Comparison of ENCODE assay signal across 25 cellular contexts in genomic region chr3:113721638-113722037, GRCh38. TPM values are rescaled to one million over a fixed set of nuclear protein-coding genes. Genes with fewer than 3 reads are reported as not detected.
DNase-seq lines count a peak whose midpoint lies in the region; ATAC-seq and TF ChIP-seq lines count a peak whose summit lies in the region.
"Had no signal": no experiment of that assay in that cellular context is flagged by ENCODE, and none has a peak within 500 bp of the region (broad histone marks: within the 10 kb centered on the region; RNA-seq: fewer than 3 reads in every experiment).

No MANE protein-coding gene starts in this region.

- no peak overlapping the region for H3K27ac ChIP-seq in naive thymus-derived CD4-positive, alpha-beta T cell (ENCODE audit: low read depth, low read length)
- no peak overlapping the region for H3K27ac ChIP-seq in Karpas-422 (ENCODE audit: low read length)
- H3K27ac ChIP-seq: ascending aorta, dorsolateral prefrontal cortex, left lung, sigmoid colon, WERI-Rb-1 had no signal

- no peak for ATAC-seq in activated T-cell treated with anti-CD3 and anti-CD28 coated beads, Interleukin-2, amount 50 U/mL, for 72 hours (replicated peaks in 1 of 2)
- ATAC-seq in activated CD8-positive, alpha-beta T cell treated with anti-CD3 and anti-CD28 coated beads for 36 hours: no peak
- no peak for ATAC-seq in naive thymus-derived CD4-positive, alpha-beta T cell
- ATAC-seq: left lung had no signal

- no peak overlapping the region for H2AFZ ChIP-seq in Karpas-422 (ENCODE audit: low read length)

- H3K4me1 ChIP-seq in naive thymus-derived CD4-positive, alpha-beta T cell (ENCODE audit: control insufficient read depth in 2 of 2, insufficient read depth in 2 of 2, low read length in 2 of 2): no peaks in the 10 kb centered on the region
- no peaks in the 10 kb centered on the region for H3K4me1 ChIP-seq in Karpas-422 (ENCODE audit: low read length)
- H3K4me1 ChIP-seq: left lung had no signal

- H3K9me3 ChIP-seq in naive thymus-derived CD4-positive, alpha-beta T cell (ENCODE audit: control insufficient read depth in 2 of 3, low read length in 3 of 3): no peaks in the 10 kb centered on the region
- H3K9me3 ChIP-seq in Karpas-422 (ENCODE audit: low read length): no peaks in the 10 kb centered on the region
- H3K9me3 ChIP-seq: ascending aorta, left lung, sigmoid colon had no signal

- H3K79me2 ChIP-seq in Karpas-422 (ENCODE audit: low read length): peaks cover 34% of the 10 kb centered on the region

- no peak for DNase-seq in activated T-cell treated with anti-CD3 and anti-CD28 coated beads, Interleukin-2, amount 50 U/mL, for 72 hours
- DNase-seq in activated T-cell treated with anti-CD3 and anti-CD28 coated beads for 4 hours (no peak), KBM-7 (peak; percentile 67), neural crest cell (ENCODE audit: low read depth, low spot score) (no peak), Karpas-422 (no peak)
- DNase-seq in activated CD8-positive, alpha-beta T cell treated with anti-CD3 and anti-CD28 coated beads for 36 hours: no peak
- DNase-seq in stimulated activated CD4-positive, alpha-beta T cell treated with anti-CD3 and anti-CD28 coated beads, Interleukin-1b, Interleukin-23, amount 100 ng/mL, for 48 hours: no peak
- DNase-seq in naive thymus-derived CD4-positive, alpha-beta T cell: no peak
- DNase-seq: activated CD4-positive, alpha-beta T cell treated with anti-CD3 and anti-CD28 coated beads, Interleukin-2, amount 50 U/mL, for 48 hours; activated T-cell treated with anti-CD3 and anti-CD28 coated beads, Interleukin-2, amount 50 U/mL, for 1 hour; DMS 273 treated with DMSO at 0.1 percent for 48 hours; dorsolateral prefrontal cortex; head of caudate nucleus; left lung; NCI-H1105; NCI-H446; posterior cingulate gyrus; SHP77 treated with DMSO at 0.1 percent for 48 hours; sigmoid colon; T-helper 1 cell; WERI-Rb-1 had no signal

- H3K4me2 ChIP-seq in Karpas-422 (ENCODE audit: low read depth, low read length, poor library complexity, severe bottlenecking): no peak overlapping the region

- no peaks in the 10 kb centered on the region for H3K27me3 Mint-ChIP-seq in activated T-cell treated with anti-CD3 and anti-CD28 coated beads, Interleukin-2, amount 50 U/mL, for 72 hours (ENCODE audit: low read depth)
- no peaks in the 10 kb centered on the region for H3K27me3 Mint-ChIP-seq in activated CD8-positive, alpha-beta T cell treated with anti-CD3 and anti-CD28 coated beads for 36 hours
- no peaks in the 10 kb centered on the region for H3K27me3 Mint-ChIP-seq in neural crest cell (ENCODE audit: low read depth)
- no peaks in the 10 kb centered on the region for H3K27me3 Mint-ChIP-seq in naive thymus-derived CD4-positive, alpha-beta T cell
- H3K27me3 Mint-ChIP-seq: activated naive CD4-positive, alpha-beta T cell treated with anti-CD3 and anti-CD28 coated beads, Interleukin-2, amount 50 U/mL, for 24 hours; central memory CD8-positive, alpha-beta T cell had no signal

- peaks cover 16% of the 10 kb centered on the region for H3K4me1 Mint-ChIP-seq in activated T-cell treated with anti-CD3 and anti-CD28 coated beads, Interleukin-2, amount 50 U/mL, for 72 hours (ENCODE audit: low read depth)
- peaks cover 30% of the 10 kb centered on the region for H3K4me1 Mint-ChIP-seq in activated CD8-positive, alpha-beta T cell treated with anti-CD3 and anti-CD28 coated beads for 36 hours (ENCODE audit: low read depth)
- peaks cover 12% of the 10 kb centered on the region for H3K4me1 Mint-ChIP-seq in neural crest cell
- peaks cover 3 to 21% (median 13%) of the 10 kb centered on the region in 7 donors for H3K4me1 Mint-ChIP-seq in naive thymus-derived CD4-positive, alpha-beta T cell
- H3K4me1 Mint-ChIP-seq: nephron had no signal

- H4K20me1 ChIP-seq in Karpas-422 (ENCODE audit: insufficient read depth, low read depth, low read length): peaks cover 39% of the 10 kb centered on the region

- H3K9me2 ChIP-seq in Karpas-422 (replicated peaks; ENCODE audit: insufficient read depth, low read length): no peaks in the 10 kb centered on the region

- peak overlapping the region; percentile 38 for H3K27ac Mint-ChIP-seq in activated T-cell treated with anti-CD3 and anti-CD28 coated beads, Interleukin-2, amount 50 U/mL, for 72 hours
- peak overlapping the region; percentile 36 for H3K27ac Mint-ChIP-seq in activated CD8-positive, alpha-beta T cell treated with anti-CD3 and anti-CD28 coated beads for 36 hours
- peak overlapping the region; percentile 70 for H3K27ac Mint-ChIP-seq in neural crest cell (ENCODE audit: unreplicated experiment)
- peak overlapping the region in 2 of 9 donors; percentile 35 to 43 for H3K27ac Mint-ChIP-seq in naive thymus-derived CD4-positive, alpha-beta T cell
- H3K27ac Mint-ChIP-seq: activated naive CD4-positive, alpha-beta T cell treated with anti-CD3 and anti-CD28 coated beads, Interleukin-2, amount 50 U/mL, for 24 hours had no signal

- H3K36me3 ChIP-seq in naive thymus-derived CD4-positive, alpha-beta T cell (ENCODE audit: control insufficient read depth in 2 of 3, insufficient read depth in 3 of 3, low read length in 3 of 3): peaks cover 0 to 33% (median 20%) of the 10 kb centered on the region in 3 experiments
- peaks cover 65% of the 10 kb centered on the region for H3K36me3 ChIP-seq in Karpas-422 (ENCODE audit: insufficient read depth, low read length)

- no peak overlapping the region for H3K9ac ChIP-seq in Karpas-422 (ENCODE audit: low read length)

- POLR2A ChIA-PET in activated CD8-positive, alpha-beta T cell treated with anti-CD3 and anti-CD28 coated beads for 36 hours (lab: Charles Lee): interaction anchor here (1.1 kb wide), 1 partner anchor 25 kb away, joined by 3 read pairs; the partner anchor contains the start of gene USF3
- POLR2A ChIA-PET in naive thymus-derived CD4-positive, alpha-beta T cell (lab: Charles Lee): interaction anchor here (1.5 kb wide), 1 partner anchor 12 kb away, joined by 3 read pairs; no protein-coding TSS in a partner anchor

- TF ChIP-seq CTCF in activated CD8-positive, alpha-beta T cell treated with anti-CD3 and anti-CD28 coated beads for 36 hours (IDR thresholded peaks at IDR 0.05): no peak
- TF ChIP-seq CTCF in neural crest cell (conservative IDR thresholded peaks at IDR 0.05): no peak

- H3K36me3 Mint-ChIP-seq in activated T-cell treated with anti-CD3 and anti-CD28 coated beads, Interleukin-2, amount 50 U/mL, for 72 hours (ENCODE audit: insufficient read depth in 2 of 2): peaks cover 0 to 18% of the 10 kb centered on the region in 2 donors
- peaks cover 41% of the 10 kb centered on the region for H3K36me3 Mint-ChIP-seq in activated CD8-positive, alpha-beta T cell treated with anti-CD3 and anti-CD28 coated beads for 36 hours (ENCODE audit: low read depth)
- peaks cover 18% of the 10 kb centered on the region for H3K36me3 Mint-ChIP-seq in neural crest cell (ENCODE audit: low read depth)
- H3K36me3 Mint-ChIP-seq in naive thymus-derived CD4-positive, alpha-beta T cell: peaks cover 0 to 46% (median 19%) of the 10 kb centered on the region in 5 donors

- intact Hi-C loops in activated CD8-positive, alpha-beta T cell treated with anti-CD3 and anti-CD28 coated beads for 36 hours (cut with micrococcal nuclease): no loop called here
- intact Hi-C loops in naive thymus-derived CD4-positive, alpha-beta T cell (cut with micrococcal nuclease): no loop called here

- no peak overlapping the region for H3K4me3 Mint-ChIP-seq in activated T-cell treated with anti-CD3 and anti-CD28 coated beads, Interleukin-2, amount 50 U/mL, for 72 hours
- H3K4me3 Mint-ChIP-seq in activated CD8-positive, alpha-beta T cell treated with anti-CD3 and anti-CD28 coated beads for 36 hours: no peak overlapping the region
- H3K4me3 Mint-ChIP-seq in neural crest cell: no peak overlapping the region
- H3K4me3 Mint-ChIP-seq in naive thymus-derived CD4-positive, alpha-beta T cell: no peak overlapping the region
- H3K4me3 Mint-ChIP-seq: activated naive CD4-positive, alpha-beta T cell treated with anti-CD3 and anti-CD28 coated beads, Interleukin-2, amount 50 U/mL, for 24 hours; central memory CD8-positive, alpha-beta T cell; nephron had no signal

- in situ Hi-C loops in KBM-7 (cut with MboI; ENCODE audit: low pct_unique_long_range_greater_than_20kb, low sequenced_read_pairs): no loop called here

- no peaks in the 10 kb centered on the region for H3K27me3 ChIP-seq in naive thymus-derived CD4-positive, alpha-beta T cell (ENCODE audit: control insufficient read depth in 2 of 2, insufficient read depth in 2 of 2, low read length in 2 of 2)
- no peaks in the 10 kb centered on the region for H3K27me3 ChIP-seq in Karpas-422 (ENCODE audit: low read length)
- H3K27me3 ChIP-seq: ascending aorta, dorsolateral prefrontal cortex, left lung, sigmoid colon had no signal

- CTCF ChIA-PET in activated CD8-positive, alpha-beta T cell treated with anti-CD3 and anti-CD28 coated beads for 36 hours (lab: Charles Lee): interaction anchor here (2.8 kb wide), 1 partner anchor 14 kb away, joined by 9 read pairs; no protein-coding TSS in a partner anchor
- CTCF ChIA-PET in naive thymus-derived CD4-positive, alpha-beta T cell (lab: Charles Lee): interaction anchor here (0.7 kb wide), 2 partner anchors 20 to 116 kb away, joined by 3 to 5 read pairs; no protein-coding TSS in a partner anchor

- no peak overlapping the region for H3K4me3 ChIP-seq in naive thymus-derived CD4-positive, alpha-beta T cell (ENCODE audit: low read length)
- no peak overlapping the region for H3K4me3 ChIP-seq in Karpas-422 (ENCODE audit: low read length)
- H3K4me3 ChIP-seq: ascending aorta, dorsolateral prefrontal cortex, left lung, sigmoid colon had no signal

- no peaks in the 10 kb centered on the region for H3K9me3 Mint-ChIP-seq in activated T-cell treated with anti-CD3 and anti-CD28 coated beads, Interleukin-2, amount 50 U/mL, for 72 hours
- H3K9me3 Mint-ChIP-seq in activated CD8-positive, alpha-beta T cell treated with anti-CD3 and anti-CD28 coated beads for 36 hours: no peaks in the 10 kb centered on the region
- H3K9me3 Mint-ChIP-seq in neural crest cell: no peaks in the 10 kb centered on the region
- no peaks in the 10 kb centered on the region for H3K9me3 Mint-ChIP-seq in naive thymus-derived CD4-positive, alpha-beta T cell
- H3K9me3 Mint-ChIP-seq: activated naive CD4-positive, alpha-beta T cell treated with anti-CD3 and anti-CD28 coated beads, Interleukin-2, amount 50 U/mL, for 24 hours; central memory CD8-positive, alpha-beta T cell; nephron had no signal

RNA-seq across cellular contexts. Expression of gene NAA50, which starts 24.4 kb away (rescaled TPM):
- total RNA-seq in activated T-cell treated with anti-CD3 and anti-CD28 coated beads, Interleukin-2, amount 50 U/mL, for 72 hours: 100 to 1,000 TPM in 1 of 2 donors, 10 to 100 TPM in 1; 90.5 to 105 TPM
- total RNA-seq in activated CD8-positive, alpha-beta T cell treated with anti-CD3 and anti-CD28 coated beads for 36 hours: 100 to 1,000 TPM; 117 to 118 TPM
- total RNA-seq in neural crest cell: 138 and 144 TPM in 2 replicates
- total RNA-seq in naive thymus-derived CD4-positive, alpha-beta T cell: 10 to 100 TPM; 38.2 to 89.9 (median 50.6) TPM
- 10 to 100 TPM; 55.4 to 57.9 TPM for polyA plus RNA-seq in naive thymus-derived CD4-positive, alpha-beta T cell
- 181 and 206 TPM in 2 replicates for total RNA-seq in Karpas-422 (2014; rRNA removed; shearing (Covaris generic); ENCODE audit: low replicate concordance)

RNA-seq across cellular contexts. Expression of gene USF3, which starts 25.2 kb away (rescaled TPM):
- 10 to 100 TPM; 16.8 to 18.2 TPM for total RNA-seq in activated T-cell treated with anti-CD3 and anti-CD28 coated beads, Interleukin-2, amount 50 U/mL, for 72 hours
- 10 to 100 TPM; 11.3 to 11.9 TPM for total RNA-seq in activated CD8-positive, alpha-beta T cell treated with anti-CD3 and anti-CD28 coated beads for 36 hours
- 18.3 and 19.7 TPM in 2 replicates for total RNA-seq in neural crest cell
- 10 to 100 TPM; 20.2 to 31.8 (median 22.6) TPM for total RNA-seq in naive thymus-derived CD4-positive, alpha-beta T cell
- polyA plus RNA-seq in naive thymus-derived CD4-positive, alpha-beta T cell: 1 to 10 TPM; 3.3 to 6.0 TPM
- 11.9 and 32.2 TPM in 2 replicates for total RNA-seq in Karpas-422 (2014; rRNA removed; shearing (Covaris generic); ENCODE audit: low replicate concordance)

RNA-seq across cellular contexts. Expression of gene ATP6V1A, which starts 25.2 kb away (rescaled TPM):
- total RNA-seq in activated T-cell treated with anti-CD3 and anti-CD28 coated beads, Interleukin-2, amount 50 U/mL, for 72 hours: 10 to 100 TPM; 30.7 to 31.3 TPM
- total RNA-seq in activated CD8-positive, alpha-beta T cell treated with anti-CD3 and anti-CD28 coated beads for 36 hours: 10 to 100 TPM; 36.7 to 40.7 TPM
- 55.3 and 58.1 TPM in 2 replicates for total RNA-seq in neural crest cell
- total RNA-seq in naive thymus-derived CD4-positive, alpha-beta T cell: 10 to 100 TPM; 11.9 to 44.8 (median 28.1) TPM
- polyA plus RNA-seq in naive thymus-derived CD4-positive, alpha-beta T cell: 10 to 100 TPM; 29.0 to 41.1 TPM
- total RNA-seq in Karpas-422 (2014; rRNA removed; shearing (Covaris generic); ENCODE audit: low replicate concordance): 25.0 and 39.7 TPM in 2 replicates
